ENCODE assay signal across 1 cellular context in the genomic region with DNA sequence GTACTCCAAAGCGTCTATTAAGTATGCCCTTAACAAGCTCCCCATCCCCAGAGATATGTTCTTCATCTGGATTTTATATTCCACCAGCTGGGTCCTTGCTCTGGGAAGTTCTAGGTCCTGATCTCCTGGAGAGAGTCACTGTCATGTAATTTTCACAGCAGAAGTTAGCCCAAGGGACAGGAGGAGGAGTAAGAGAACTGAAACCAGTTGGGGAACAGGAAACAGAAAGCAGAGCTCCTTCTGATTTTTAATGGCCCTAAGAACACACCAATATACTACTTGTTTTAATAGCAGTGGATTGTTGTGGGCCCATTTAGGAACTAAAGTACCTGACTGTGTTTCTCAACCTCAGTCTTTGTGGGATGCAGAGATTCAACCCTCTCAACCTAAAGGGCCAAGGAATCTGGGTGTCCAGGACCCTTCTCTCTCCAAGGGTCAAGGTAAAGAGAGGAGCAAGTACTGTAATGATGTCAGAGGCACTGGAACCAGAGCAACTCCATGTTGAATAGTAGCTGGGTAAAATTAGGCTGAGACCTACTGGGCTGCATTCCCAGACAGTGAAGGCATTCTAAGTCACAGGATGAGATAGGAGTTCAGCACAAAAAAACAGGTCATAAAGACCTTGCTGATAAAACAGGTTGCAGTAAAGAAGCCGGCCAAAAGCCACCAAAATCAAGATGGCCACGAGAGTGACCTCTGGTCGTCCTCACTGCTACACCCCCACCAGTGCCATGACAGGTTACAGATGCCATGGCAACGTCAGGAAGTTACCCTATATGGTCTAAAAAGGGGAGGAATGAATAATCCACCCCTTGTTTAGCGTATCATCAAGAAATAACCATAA.
TF ChIP-seq lines count a peak whose summit lies in the region.

No MANE protein-coding gene starts in this region.

TF ChIP-seq in K562, 482 proteins besides CTCF, POLR2A, EP300 and RAD21 (continued from another document and continues in another):
- no peak for TF ChIP-seq RBM34 (IDR thresholded peaks at IDR 0.05; ENCODE audit: borderline replicate concordance, insufficient read depth, low read length)
- TF ChIP-seq, protein P1, sequence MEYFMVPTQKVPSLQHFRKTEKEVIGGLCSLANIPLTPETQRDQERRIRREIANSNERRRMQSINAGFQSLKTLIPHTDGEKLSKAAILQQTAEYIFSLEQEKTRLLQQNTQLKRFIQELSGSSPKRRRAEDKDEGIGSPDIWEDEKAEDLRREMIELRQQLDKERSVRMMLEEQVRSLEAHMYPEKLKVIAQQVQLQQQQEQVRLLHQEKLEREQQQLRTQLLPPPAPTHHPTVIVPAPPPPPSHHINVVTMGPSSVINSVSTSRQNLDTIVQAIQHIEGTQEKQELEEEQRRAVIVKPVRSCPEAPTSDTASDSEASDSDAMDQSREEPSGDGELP (CRISPR knock-in tag; IDR thresholded peaks at IDR 0.05; ENCODE audit: borderline replicate concordance), result no peak
- TF ChIP-seq, protein P2, sequence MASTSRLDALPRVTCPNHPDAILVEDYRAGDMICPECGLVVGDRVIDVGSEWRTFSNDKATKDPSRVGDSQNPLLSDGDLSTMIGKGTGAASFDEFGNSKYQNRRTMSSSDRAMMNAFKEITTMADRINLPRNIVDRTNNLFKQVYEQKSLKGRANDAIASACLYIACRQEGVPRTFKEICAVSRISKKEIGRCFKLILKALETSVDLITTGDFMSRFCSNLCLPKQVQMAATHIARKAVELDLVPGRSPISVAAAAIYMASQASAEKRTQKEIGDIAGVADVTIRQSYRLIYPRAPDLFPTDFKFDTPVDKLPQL (IDR thresholded peaks at IDR 0.05; ENCODE audit: extremely low read depth, insufficient read length), result no peak
- no peak for TF ChIP-seq ZNF146 (CRISPR knock-in tag; IDR thresholded peaks at IDR 0.05; ENCODE audit: unreplicated experiment)
- no peak for TF ChIP-seq TCF3 (CRISPR knock-in tag; IDR thresholded peaks at IDR 0.05)
- TF ChIP-seq, protein P3, sequence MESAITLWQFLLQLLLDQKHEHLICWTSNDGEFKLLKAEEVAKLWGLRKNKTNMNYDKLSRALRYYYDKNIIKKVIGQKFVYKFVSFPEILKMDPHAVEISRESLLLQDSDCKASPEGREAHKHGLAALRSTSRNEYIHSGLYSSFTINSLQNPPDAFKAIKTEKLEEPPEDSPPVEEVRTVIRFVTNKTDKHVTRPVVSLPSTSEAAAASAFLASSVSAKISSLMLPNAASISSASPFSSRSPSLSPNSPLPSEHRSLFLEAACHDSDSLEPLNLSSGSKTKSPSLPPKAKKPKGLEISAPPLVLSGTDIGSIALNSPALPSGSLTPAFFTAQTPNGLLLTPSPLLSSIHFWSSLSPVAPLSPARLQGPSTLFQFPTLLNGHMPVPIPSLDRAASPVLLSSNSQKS (CRISPR knock-in tag; IDR thresholded peaks at IDR 0.05), result no peak
- TF ChIP-seq GTF2E2 (tag; IDR thresholded peaks at IDR 0.05), result peak; percentile 84; the same call in 1 of the 2 replicates
- TF ChIP-seq TSC22D4 (tag; IDR thresholded peaks at IDR 0.05), result no peak
- TF ChIP-seq ZNF76 (CRISPR knock-in tag; IDR thresholded peaks at IDR 0.05; ENCODE audit: borderline replicate concordance), result peak; percentile 98
- TF ChIP-seq HNRNPK (IDR thresholded peaks at IDR 0.05; ENCODE audit: low read depth, low read length, poor library complexity, severe bottlenecking), result no peak
- TF ChIP-seq TAF15 (IDR thresholded peaks at IDR 0.05; ENCODE audit: low read depth, low read length), result no peak
- TF ChIP-seq ESRRA (IDR thresholded peaks at IDR 0.05; ENCODE audit: borderline replicate concordance, low read depth), result peak; percentile 81
- TF ChIP-seq, protein P4, sequence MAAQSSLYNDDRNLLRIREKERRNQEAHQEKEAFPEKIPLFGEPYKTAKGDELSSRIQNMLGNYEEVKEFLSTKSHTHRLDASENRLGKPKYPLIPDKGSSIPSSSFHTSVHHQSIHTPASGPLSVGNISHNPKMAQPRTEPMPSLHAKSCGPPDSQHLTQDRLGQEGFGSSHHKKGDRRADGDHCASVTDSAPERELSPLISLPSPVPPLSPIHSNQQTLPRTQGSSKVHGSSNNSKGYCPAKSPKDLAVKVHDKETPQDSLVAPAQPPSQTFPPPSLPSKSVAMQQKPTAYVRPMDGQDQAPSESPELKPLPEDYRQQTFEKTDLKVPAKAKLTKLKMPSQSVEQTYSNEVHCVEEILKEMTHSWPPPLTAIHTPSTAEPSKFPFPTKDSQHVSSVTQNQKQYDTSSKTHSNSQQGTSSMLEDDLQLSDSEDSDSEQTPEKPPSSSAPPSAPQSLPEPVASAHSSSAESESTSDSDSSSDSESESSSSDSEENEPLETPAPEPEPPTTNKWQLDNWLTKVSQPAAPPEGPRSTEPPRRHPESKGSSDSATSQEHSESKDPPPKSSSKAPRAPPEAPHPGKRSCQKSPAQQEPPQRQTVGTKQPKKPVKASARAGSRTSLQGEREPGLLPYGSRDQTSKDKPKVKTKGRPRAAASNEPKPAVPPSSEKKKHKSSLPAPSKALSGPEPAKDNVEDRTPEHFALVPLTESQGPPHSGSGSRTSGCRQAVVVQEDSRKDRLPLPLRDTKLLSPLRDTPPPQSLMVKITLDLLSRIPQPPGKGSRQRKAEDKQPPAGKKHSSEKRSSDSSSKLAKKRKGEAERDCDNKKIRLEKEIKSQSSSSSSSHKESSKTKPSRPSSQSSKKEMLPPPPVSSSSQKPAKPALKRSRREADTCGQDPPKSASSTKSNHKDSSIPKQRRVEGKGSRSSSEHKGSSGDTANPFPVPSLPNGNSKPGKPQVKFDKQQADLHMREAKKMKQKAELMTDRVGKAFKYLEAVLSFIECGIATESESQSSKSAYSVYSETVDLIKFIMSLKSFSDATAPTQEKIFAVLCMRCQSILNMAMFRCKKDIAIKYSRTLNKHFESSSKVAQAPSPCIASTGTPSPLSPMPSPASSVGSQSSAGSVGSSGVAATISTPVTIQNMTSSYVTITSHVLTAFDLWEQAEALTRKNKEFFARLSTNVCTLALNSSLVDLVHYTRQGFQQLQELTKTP (IDR thresholded peaks at IDR 0.05; ENCODE audit: low read depth in 1 of 2, partially characterized antibody in 2 of 2), result no peak
- peak; percentile 95 for TF ChIP-seq DIDO1 (tag; IDR thresholded peaks at IDR 0.05; ENCODE audit: low read depth)
- no peak for TF ChIP-seq HLTF (IDR thresholded peaks at IDR 0.05)
- TF ChIP-seq FOXJ2 (tag; IDR thresholded peaks at IDR 0.05), result no peak
- TF ChIP-seq, protein P5, sequence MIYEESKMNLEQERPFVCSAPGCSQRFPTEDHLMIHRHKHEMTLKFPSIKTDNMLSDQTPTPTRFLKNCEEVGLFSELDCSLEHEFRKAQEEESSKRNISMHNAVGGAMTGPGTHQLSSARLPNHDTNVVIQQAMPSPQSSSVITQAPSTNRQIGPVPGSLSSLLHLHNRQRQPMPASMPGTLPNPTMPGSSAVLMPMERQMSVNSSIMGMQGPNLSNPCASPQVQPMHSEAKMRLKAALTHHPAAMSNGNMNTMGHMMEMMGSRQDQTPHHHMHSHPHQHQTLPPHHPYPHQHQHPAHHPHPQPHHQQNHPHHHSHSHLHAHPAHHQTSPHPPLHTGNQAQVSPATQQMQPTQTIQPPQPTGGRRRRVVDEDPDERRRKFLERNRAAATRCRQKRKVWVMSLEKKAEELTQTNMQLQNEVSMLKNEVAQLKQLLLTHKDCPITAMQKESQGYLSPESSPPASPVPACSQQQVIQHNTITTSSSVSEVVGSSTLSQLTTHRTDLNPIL (CRISPR knock-in tag; IDR thresholded peaks at IDR 0.05), result peak; percentile 91
- peak; percentile 99 for TF ChIP-seq HDAC8 (tag; IDR thresholded peaks at IDR 0.05)
- TF ChIP-seq FOSL1 (tag; conservative IDR thresholded peaks at IDR 0.05), result peak; percentile 76
- no peak for TF ChIP-seq ETV6 (IDR thresholded peaks at IDR 0.05; ENCODE audit: borderline replicate concordance in 1 of 2, low read depth in 2 of 2, low read length in 1 of 2)
- TF ChIP-seq ETV6 (CRISPR knock-in tag; IDR thresholded peaks at IDR 0.05; ENCODE audit: borderline replicate concordance), result no peak
- TF ChIP-seq, protein P6, sequence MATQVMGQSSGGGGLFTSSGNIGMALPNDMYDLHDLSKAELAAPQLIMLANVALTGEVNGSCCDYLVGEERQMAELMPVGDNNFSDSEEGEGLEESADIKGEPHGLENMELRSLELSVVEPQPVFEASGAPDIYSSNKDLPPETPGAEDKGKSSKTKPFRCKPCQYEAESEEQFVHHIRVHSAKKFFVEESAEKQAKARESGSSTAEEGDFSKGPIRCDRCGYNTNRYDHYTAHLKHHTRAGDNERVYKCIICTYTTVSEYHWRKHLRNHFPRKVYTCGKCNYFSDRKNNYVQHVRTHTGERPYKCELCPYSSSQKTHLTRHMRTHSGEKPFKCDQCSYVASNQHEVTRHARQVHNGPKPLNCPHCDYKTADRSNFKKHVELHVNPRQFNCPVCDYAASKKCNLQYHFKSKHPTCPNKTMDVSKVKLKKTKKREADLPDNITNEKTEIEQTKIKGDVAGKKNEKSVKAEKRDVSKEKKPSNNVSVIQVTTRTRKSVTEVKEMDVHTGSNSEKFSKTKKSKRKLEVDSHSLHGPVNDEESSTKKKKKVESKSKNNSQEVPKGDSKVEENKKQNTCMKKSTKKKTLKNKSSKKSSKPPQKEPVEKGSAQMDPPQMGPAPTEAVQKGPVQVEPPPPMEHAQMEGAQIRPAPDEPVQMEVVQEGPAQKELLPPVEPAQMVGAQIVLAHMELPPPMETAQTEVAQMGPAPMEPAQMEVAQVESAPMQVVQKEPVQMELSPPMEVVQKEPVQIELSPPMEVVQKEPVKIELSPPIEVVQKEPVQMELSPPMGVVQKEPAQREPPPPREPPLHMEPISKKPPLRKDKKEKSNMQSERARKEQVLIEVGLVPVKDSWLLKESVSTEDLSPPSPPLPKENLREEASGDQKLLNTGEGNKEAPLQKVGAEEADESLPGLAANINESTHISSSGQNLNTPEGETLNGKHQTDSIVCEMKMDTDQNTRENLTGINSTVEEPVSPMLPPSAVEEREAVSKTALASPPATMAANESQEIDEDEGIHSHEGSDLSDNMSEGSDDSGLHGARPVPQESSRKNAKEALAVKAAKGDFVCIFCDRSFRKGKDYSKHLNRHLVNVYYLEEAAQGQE (CRISPR knock-in tag; IDR thresholded peaks at IDR 0.05; ENCODE audit: low read depth), result peak; percentile 79
- TF ChIP-seq ZNF444 (CRISPR knock-in tag; IDR thresholded peaks at IDR 0.05), result 0 out of 2 replicates have a peak, but pooled peaks have one; percentile 72
- TF ChIP-seq MTF1 (CRISPR knock-in tag; IDR thresholded peaks at IDR 0.05; ENCODE audit: borderline replicate concordance), result peak; percentile 83; the same call in 1 of the 2 replicates
- TF ChIP-seq MAFF (IDR thresholded peaks at IDR 0.05; ENCODE audit: low read length), result no peak
- TF ChIP-seq SP2 (IDR thresholded peaks at IDR 0.05; ENCODE audit: extremely low read depth, low read depth, low read length, poor library complexity, severe bottlenecking), result no peak
- no peak for TF ChIP-seq HNRNPUL1 (IDR thresholded peaks at IDR 0.05; ENCODE audit: low read length)
- TF ChIP-seq, protein P7, sequence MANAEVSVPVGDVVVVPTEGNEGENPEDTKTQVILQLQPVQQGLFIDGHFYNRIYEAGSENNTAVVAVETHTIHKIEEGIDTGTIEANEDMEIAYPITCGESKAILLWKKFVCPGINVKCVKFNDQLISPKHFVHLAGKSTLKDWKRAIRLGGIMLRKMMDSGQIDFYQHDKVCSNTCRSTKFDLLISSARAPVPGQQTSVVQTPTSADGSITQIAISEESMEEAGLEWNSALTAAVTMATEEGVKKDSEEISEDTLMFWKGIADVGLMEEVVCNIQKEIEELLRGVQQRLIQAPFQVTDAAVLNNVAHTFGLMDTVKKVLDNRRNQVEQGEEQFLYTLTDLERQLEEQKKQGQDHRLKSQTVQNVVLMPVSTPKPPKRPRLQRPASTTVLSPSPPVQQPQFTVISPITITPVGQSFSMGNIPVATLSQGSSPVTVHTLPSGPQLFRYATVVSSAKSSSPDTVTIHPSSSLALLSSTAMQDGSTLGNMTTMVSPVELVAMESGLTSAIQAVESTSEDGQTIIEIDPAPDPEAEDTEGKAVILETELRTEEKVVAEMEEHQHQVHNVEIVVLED (CRISPR knock-in tag; IDR thresholded peaks at IDR 0.05), result peak; percentile 84
- TF ChIP-seq NEUROD1 (IDR thresholded peaks at IDR 0.05; ENCODE audit: borderline replicate concordance, low read depth, low read length, partially characterized antibody), result no peak
- TF ChIP-seq HEY1 (CRISPR knock-in tag; IDR thresholded peaks at IDR 0.05; ENCODE audit: borderline replicate concordance), result peak; percentile 96; the same call in 1 of the 2 replicates
- TF ChIP-seq, protein P8, sequence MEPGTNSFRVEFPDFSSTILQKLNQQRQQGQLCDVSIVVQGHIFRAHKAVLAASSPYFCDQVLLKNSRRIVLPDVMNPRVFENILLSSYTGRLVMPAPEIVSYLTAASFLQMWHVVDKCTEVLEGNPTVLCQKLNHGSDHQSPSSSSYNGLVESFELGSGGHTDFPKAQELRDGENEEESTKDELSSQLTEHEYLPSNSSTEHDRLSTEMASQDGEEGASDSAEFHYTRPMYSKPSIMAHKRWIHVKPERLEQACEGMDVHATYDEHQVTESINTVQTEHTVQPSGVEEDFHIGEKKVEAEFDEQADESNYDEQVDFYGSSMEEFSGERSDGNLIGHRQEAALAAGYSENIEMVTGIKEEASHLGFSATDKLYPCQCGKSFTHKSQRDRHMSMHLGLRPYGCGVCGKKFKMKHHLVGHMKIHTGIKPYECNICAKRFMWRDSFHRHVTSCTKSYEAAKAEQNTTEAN (CRISPR knock-in tag; IDR thresholded peaks at IDR 0.05), result no peak
- no peak for TF ChIP-seq MCM2 (IDR thresholded peaks at IDR 0.05; ENCODE audit: low read depth)
- peak; percentile 74 for TF ChIP-seq ZSCAN32 (CRISPR knock-in tag; IDR thresholded peaks at IDR 0.05)
- TF ChIP-seq RFX1 (IDR thresholded peaks at IDR 0.05), result peak; percentile 83
- no peak for TF ChIP-seq ZZZ3 (IDR thresholded peaks at IDR 0.05)
- peak; percentile 97 for TF ChIP-seq BACH1 (tag; IDR thresholded peaks at IDR 0.05)
- TF ChIP-seq CREBBP (IDR thresholded peaks at IDR 0.05; ENCODE audit: low read depth, low read length), result no peak
- no peak for TF ChIP-seq GTF2F1 (IDR thresholded peaks at IDR 0.05; ENCODE audit: low read depth, low read length)
- TF ChIP-seq, protein P9, sequence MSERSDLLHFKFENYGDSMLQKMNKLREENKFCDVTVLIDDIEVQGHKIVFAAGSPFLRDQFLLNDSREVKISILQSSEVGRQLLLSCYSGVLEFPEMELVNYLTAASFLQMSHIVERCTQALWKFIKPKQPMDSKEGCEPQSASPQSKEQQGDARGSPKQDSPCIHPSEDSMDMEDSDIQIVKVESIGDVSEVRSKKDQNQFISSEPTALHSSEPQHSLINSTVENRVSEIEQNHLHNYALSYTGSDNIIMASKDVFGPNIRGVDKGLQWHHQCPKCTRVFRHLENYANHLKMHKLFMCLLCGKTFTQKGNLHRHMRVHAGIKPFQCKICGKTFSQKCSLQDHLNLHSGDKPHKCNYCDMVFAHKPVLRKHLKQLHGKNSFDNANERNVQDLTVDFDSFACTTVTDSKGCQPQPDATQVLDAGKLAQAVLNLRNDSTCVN (CRISPR knock-in tag; IDR thresholded peaks at IDR 0.05), result peak; percentile 89; the same call in 1 of the 2 replicates
- TF ChIP-seq DACH1 (IDR thresholded peaks at IDR 0.05; ENCODE audit: partially characterized antibody), result no peak
- TF ChIP-seq ELF4 (CRISPR knock-in tag; IDR thresholded peaks at IDR 0.05), result peak; percentile 85; the same call in 1 of the 2 replicates
